In the genomic region with DNA sequence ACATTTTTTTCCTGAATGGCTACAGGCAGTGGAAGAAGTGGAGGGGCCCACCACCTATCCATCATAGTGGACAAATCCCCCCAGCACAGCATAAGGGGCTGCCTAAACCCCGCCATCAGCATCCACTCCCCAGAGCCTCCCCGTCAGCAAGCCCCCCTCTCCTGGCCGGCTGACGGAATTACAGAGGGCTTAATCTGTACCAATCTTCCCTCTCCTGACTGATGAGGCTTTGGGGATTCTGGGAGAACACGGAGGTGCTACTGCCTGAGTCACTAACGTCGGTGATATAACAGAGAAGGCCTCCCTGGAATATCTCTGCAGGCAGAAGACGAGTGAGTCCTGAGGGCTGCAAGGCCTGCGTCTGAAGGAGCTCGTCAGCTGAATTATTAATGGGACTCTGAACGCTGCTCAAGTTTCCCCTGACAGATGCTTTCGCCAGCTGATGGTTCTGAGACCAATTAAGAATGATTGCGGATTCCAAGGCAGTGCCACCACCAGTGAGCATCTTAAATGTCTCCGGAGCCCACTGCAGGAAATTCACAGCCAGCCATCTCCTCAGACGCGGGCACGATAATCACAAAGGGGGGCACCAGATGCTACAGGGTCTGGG, we compare ENCODE assay signal across 19 cellular contexts.
DNase-seq lines count a peak whose midpoint lies in the region; ATAC-seq and TF ChIP-seq lines count a peak whose summit lies in the region.
"Had no signal": no experiment of that assay in that cellular context is flagged by ENCODE, and none has a peak within 500 bp of the region (broad histone marks: within the 10 kb centered on the region; RNA-seq: fewer than 3 reads in every experiment).

No MANE protein-coding gene starts in this region.

- no peak for ATAC-seq in IMR-90 (ENCODE audit: low read depth)
- no peak for ATAC-seq in left lobe of liver
- ATAC-seq: activated T-cell treated with anti-CD3 and anti-CD28 coated beads, Interleukin-2, amount 50 U/mL, for 72 hours had no signal

- no peak overlapping the region for H2BK5ac ChIP-seq in IMR-90 (ENCODE audit: low read depth, low read length, poor library complexity, severe bottlenecking)

- no peak overlapping the region for H3K27ac ChIP-seq in IMR-90 (ENCODE audit: insufficient read depth, low read length)
- H3K27ac ChIP-seq: adrenal gland, HL-60, psoas muscle had no signal

- 0 out of 2 replicates have a peak, but pooled peaks have one; percentile 20 for TF ChIP-seq RAD21 in IMR-90 (IDR thresholded peaks at IDR 0.05; ENCODE audit: low read length)

- intact Hi-C loops in IMR-90 (cut with micrococcal nuclease) = no loop called here

- no peak overlapping the region for H3K18ac ChIP-seq in IMR-90 (ENCODE audit: low read depth, low read length)

- H3K14ac ChIP-seq in IMR-90 (replicated peaks; ENCODE audit: low read depth, low read length) = 0 out of 2 replicates have a peak overlapping the region, but pooled peaks have one; percentile 23

- no peaks in the 10 kb centered on the region for H3K9me3 Mint-ChIP-seq in mesothelial cell of epicardium
- H3K9me3 Mint-ChIP-seq: activated T-cell treated with anti-CD3 and anti-CD28 coated beads, Interleukin-2, amount 50 U/mL, for 72 hours; T-helper 1 cell treated with Interleukin-12 subunit alpha and Interleukin-12 subunit beta and Interleukin-4 antibody, amounts not matched to agents 30 μg/mL and 1 μg/mL, for 36 hours had no signal

- no peaks in the 10 kb centered on the region for H3K9me3 ChIP-seq in IMR-90 (ENCODE audit: control insufficient read depth, insufficient read depth, low read length)
- H3K9me3 ChIP-seq: adrenal gland, psoas muscle had no signal

- H3K56ac ChIP-seq in IMR-90 (ENCODE audit: extremely low read depth, insufficient read depth, low read length) = no peak overlapping the region

- H3K36me3 ChIP-seq in IMR-90 (ENCODE audit: control insufficient read depth, insufficient read depth, low read length) = no peaks in the 10 kb centered on the region
- H3K36me3 ChIP-seq: adrenal gland had no signal

- H3K4ac ChIP-seq in IMR-90 (ENCODE audit: low read depth, low read length) = no peak overlapping the region

- no peak overlapping the region for H3K4me3 Mint-ChIP-seq in mesothelial cell of epicardium
- H3K4me3 Mint-ChIP-seq: activated CD4-positive, alpha-beta T cell treated with anti-CD3 and anti-CD28 coated beads, Interleukin-2, amount 10 ng/mL, durations not matched to agents 7 days and 5 days; activated T-cell treated with anti-CD3 and anti-CD28 coated beads, Interleukin-2, amount 50 U/mL, for 72 hours; B cell; T-helper 1 cell treated with Interleukin-12 subunit alpha and Interleukin-12 subunit beta and Interleukin-4 antibody, amounts not matched to agents 30 μg/mL and 1 μg/mL, for 36 hours had no signal

- TF ChIP-seq CTCF in IMR-90 (conservative IDR thresholded peaks at IDR 0.05; ENCODE audit: low read depth, low read length) (0 out of 2 replicates have a peak, but pooled peaks have one; percentile 18), astrocyte of the spinal cord (IDR thresholded peaks at IDR 0.05; ENCODE audit: low read depth, low read length) (peak; percentile 37), mesothelial cell of epicardium (IDR thresholded peaks at IDR 0.05; ENCODE audit: unreplicated experiment) (no peak)

- H4K91ac ChIP-seq in IMR-90 (ENCODE audit: insufficient read depth, low read depth, low read length) = no peak overlapping the region; the same call in 1 of the 2 replicates

- H2AK5ac ChIP-seq in IMR-90 (ENCODE audit: low read depth, low read length) = 0 out of 2 replicates have a peak overlapping the region, but pooled peaks have one; percentile 6

- H3K36me3 Mint-ChIP-seq in mesothelial cell of epicardium = no peaks in the 10 kb centered on the region

- no peak overlapping the region for H4K8ac ChIP-seq in IMR-90 (ENCODE audit: low read depth in 2 of 2, low read length in 2 of 2)

- H3K9ac ChIP-seq in IMR-90 (ENCODE audit: low read depth, low read length) = no peak overlapping the region

- H3K9me1 ChIP-seq in IMR-90 (ENCODE audit: insufficient read depth, low read length) = peaks cover 19% of the 10 kb centered on the region

- BruUV-seq in IMR-90 (replicated peaks; lab: Mats Ljungman, UMichigan) = no TSS peak

- H3K4me2 ChIP-seq in IMR-90 (ENCODE audit: low read depth, low read length) = no peak overlapping the region

- no peaks in the 10 kb centered on the region for H4K20me1 ChIP-seq in IMR-90 (ENCODE audit: insufficient read depth, low read length)

- TF ChIP-seq POLR2A in IMR-90 (IDR thresholded peaks at IDR 0.05; ENCODE audit: low read depth, low read length) = no peak

- no peak overlapping the region for H2BK15ac ChIP-seq in IMR-90 (ENCODE audit: low read depth, low read length)

- H2BK120ac ChIP-seq in IMR-90 (ENCODE audit: low read depth, low read length) = no peak overlapping the region

- peaks cover 7 to 40% of the 10 kb centered on the region in 2 experiments for H3K79me1 ChIP-seq in IMR-90 (ENCODE audit: low read depth in 1 of 2, low read length in 2 of 2)

- H3K4me1 Mint-ChIP-seq in mesothelial cell of epicardium = peaks cover 26% of the 10 kb centered on the region

- WGBS in IMR-90 (ENCODE audit: extremely low coverage in 2 of 2, insufficient read length in 1 of 2), 2 experiments = 84% methylated on average over 7 of the region's 17 CpGs; no CpG with 5 or more reads in 1 of the 2 experiments

- H3K23ac ChIP-seq in IMR-90 (ENCODE audit: low read depth, low read length) = no peak overlapping the region

- peak; percentile 52 for DNase-seq in AG20443 (ENCODE audit: low spot score)
- DNase-seq in IMR-90 = peak; percentile 32
- no peak for DNase-seq in astrocyte of the spinal cord (ENCODE audit: low read depth, low spot score)
- DNase-seq in mesothelial cell of epicardium (ENCODE audit: low spot score in 2 of 2, unreplicated experiment in 2 of 2) = no peak
- no peak for DNase-seq in T1000 (lab: John Stamatoyannopoulos, UW)
- DNase-seq in NCI-H1048 (lab: John Stamatoyannopoulos, UW) = no peak
- DNase-seq in left lobe of liver (ENCODE audit: low spot score) = no peak
- no peak for DNase-seq in UCSD-AML1 (lab: John Stamatoyannopoulos, UW; ENCODE audit: unreplicated experiment)
- DNase-seq: activated CD4-positive, alpha-beta T cell treated with anti-CD3 and anti-CD28 coated beads, Interleukin-2, amount 10 ng/mL, durations not matched to agents 7 days and 5 days; activated T-cell treated with anti-CD3 and anti-CD28 coated beads, Interleukin-2, amount 50 U/mL, for 72 hours; adrenal gland; dorsolateral prefrontal cortex; GOT3; NCI-H2081; psoas muscle; stimulated activated CD4-positive, alpha-beta T cell treated with anti-CD3 and anti-CD28 coated beads, Interleukin-1b, Interleukin-23, amount 100 ng/mL, for 48 hours had no signal

- peak overlapping the region; percentile 25 for H3K27ac Mint-ChIP-seq in mesothelial cell of epicardium
- H3K27ac Mint-ChIP-seq: activated CD4-positive, alpha-beta T cell treated with anti-CD3 and anti-CD28 coated beads, Interleukin-2, amount 10 ng/mL, durations not matched to agents 7 days and 5 days; activated T-cell treated with anti-CD3 and anti-CD28 coated beads, Interleukin-2, amount 50 U/mL, for 72 hours; B cell; T-helper 1 cell treated with Interleukin-12 subunit alpha and Interleukin-12 subunit beta and Interleukin-4 antibody, amounts not matched to agents 30 μg/mL and 1 μg/mL, for 36 hours had no signal

- H3K4me3 ChIP-seq in IMR-90 (ENCODE audit: insufficient read depth, low read depth, low read length) = no peak overlapping the region
- H3K4me3 ChIP-seq in astrocyte of the spinal cord (ENCODE audit: low read depth, low read length) = no peak overlapping the region
- H3K4me3 ChIP-seq: adrenal gland, dorsolateral prefrontal cortex, psoas muscle had no signal

- no peaks in the 10 kb centered on the region for H3K27me3 Mint-ChIP-seq in mesothelial cell of epicardium (ENCODE audit: low read depth)
- H3K27me3 Mint-ChIP-seq: activated CD4-positive, alpha-beta T cell treated with anti-CD3 and anti-CD28 coated beads, Interleukin-2, amount 10 ng/mL, durations not matched to agents 7 days and 5 days; B cell had no signal

- in situ Hi-C loops in IMR-90 (cut with MboI; ENCODE audit: low sequenced_read_pairs) = no loop called here
- in situ Hi-C loops in astrocyte of the spinal cord (cut with HindIII; ENCODE audit: low sequenced_read_pairs) = no loop called here

- H3K27me3 ChIP-seq in IMR-90 (ENCODE audit: control insufficient read depth, insufficient read depth, low read length) = no peaks in the 10 kb centered on the region
- H3K27me3 ChIP-seq: adrenal gland, dorsolateral prefrontal cortex had no signal

- dilution Hi-C loops in IMR-90 (cut with HindIII; ENCODE audit: low sequenced_read_pairs, unreplicated experiment) = no loop called here

- CTCF ChIA-PET in IMR-90 (lab: Yijun Ruan, JAX) = interaction anchor here (0.5 to 1.1 kb wide), 3 partner anchors 10 to 698 kb away, joined by 3 to 5 read pairs (median 3); no protein-coding TSS in a partner anchor

- no peak overlapping the region for H4K5ac ChIP-seq in IMR-90 (ENCODE audit: low read depth, low read length)

- H3K4me1 ChIP-seq in IMR-90 (ENCODE audit: control insufficient read depth, insufficient read depth, low read length) = peaks cover 10% of the 10 kb centered on the region
- H3K4me1 ChIP-seq: psoas muscle had no signal

- POLR2A ChIA-PET in IMR-90 (lab: Charles Lee; ENCODE audit: unreplicated experiment) = no interaction called here

- no peak overlapping the region for H2BK20ac ChIP-seq in IMR-90 (ENCODE audit: low read depth, low read length)

- no peak overlapping the region for H2AK9ac ChIP-seq in IMR-90 (replicated peaks; ENCODE audit: low read depth, low read length, poor library complexity)

- peak overlapping the region; percentile 14 for H2AFZ ChIP-seq in IMR-90 (replicated peaks; ENCODE audit: low read length, poor library complexity)

TF ChIP-seq in IMR-90, 13 proteins besides CTCF, POLR2A, EP300 and RAD21 (continues in another document):
- TF ChIP-seq MAFK (IDR thresholded peaks at IDR 0.05; ENCODE audit: low read depth, low read length) = no peak
- TF ChIP-seq, protein P1, sequence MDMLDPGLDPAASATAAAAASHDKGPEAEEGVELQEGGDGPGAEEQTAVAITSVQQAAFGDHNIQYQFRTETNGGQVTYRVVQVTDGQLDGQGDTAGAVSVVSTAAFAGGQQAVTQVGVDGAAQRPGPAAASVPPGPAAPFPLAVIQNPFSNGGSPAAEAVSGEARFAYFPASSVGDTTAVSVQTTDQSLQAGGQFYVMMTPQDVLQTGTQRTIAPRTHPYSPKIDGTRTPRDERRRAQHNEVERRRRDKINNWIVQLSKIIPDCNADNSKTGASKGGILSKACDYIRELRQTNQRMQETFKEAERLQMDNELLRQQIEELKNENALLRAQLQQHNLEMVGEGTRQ (IDR thresholded peaks at IDR 0.05; ENCODE audit: low read depth, low read length) = no peak
- TF ChIP-seq CEBPB (IDR thresholded peaks at IDR 0.05; ENCODE audit: low read depth, low read length) = no peak
- no peak for TF ChIP-seq MAZ (IDR thresholded peaks at IDR 0.05; ENCODE audit: borderline replicate concordance, low read depth, low read length)
- TF ChIP-seq CHD1 (IDR thresholded peaks at IDR 0.05; ENCODE audit: low read depth, low read length) = no peak

Comparison
In these comparisons a context has a peak if more than half of its experiments do, and no peak if none do; other contexts are left out.
1. DNase-seq: peak in AG20443 (single experiment) and IMR-90 (single experiment); none in astrocyte of the spinal cord (single experiment), mesothelial cell of epicardium (0 of 2), T1000 (single experiment), NCI-H1048 (single experiment), left lobe of liver (single experiment) and UCSD-AML1 (single experiment).